Comparison of ENCODE assay signal across 8 cellular contexts in the genomic region with DNA sequence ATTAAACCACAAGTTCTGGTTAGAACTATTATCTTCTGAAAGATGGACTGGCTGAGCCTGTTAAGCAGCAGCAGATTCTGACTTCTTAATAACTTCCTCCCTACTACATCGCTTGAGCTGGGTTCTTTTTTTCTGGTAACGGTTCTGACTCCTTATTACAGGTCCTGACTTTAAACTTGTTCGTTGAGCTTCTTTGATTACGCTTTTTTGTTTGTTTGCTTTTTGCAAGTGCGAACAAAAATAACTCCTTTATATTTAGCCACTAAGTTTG. TPM values are rescaled to one million over a fixed set of nuclear protein-coding genes. Genes with fewer than 3 reads are reported as not detected.
DNase-seq lines count a peak whose midpoint lies in the region; ATAC-seq and TF ChIP-seq lines count a peak whose summit lies in the region.

No MANE protein-coding gene starts in this region.

- no peak overlapping the region for H2AFZ ChIP-seq in fibroblast of lung (ENCODE audit: low read length)

- POLR2A ChIA-PET in RWPE1 (lab: Yijun Ruan, JAX; ENCODE audit: low non-redundant PET) = interaction anchor here (0.5 kb wide), 1 partner anchor 122 kb away, joined by 6 read pairs; no protein-coding TSS in a partner anchor

- DNase-seq in GM12865 (ENCODE audit: low read depth) (peak; percentile 22), RWPE1 (ENCODE audit: low spot score) (no peak), fibroblast of lung (ENCODE audit: low read depth in 2 of 2) (peak; percentile 25 to 37), caudate nucleus (lab: John Stamatoyannopoulos, UW) (no peak)
- no peak for DNase-seq in stimulated activated CD4-positive, alpha-beta T cell treated with anti-CD3 and anti-CD28 coated beads, Interleukin-4, amount 100 ng/mL, for 24 hours
- DNase-seq in activated CD8-positive, alpha-beta memory T cell treated with anti-CD3 and anti-CD28 coated beads, Interleukin-2, amount 50 U/mL, for 48 hours = no peak

- H3K4me2 ChIP-seq in fibroblast of lung (ENCODE audit: extremely low read depth, insufficient read depth, low read length) = peak overlapping the region; percentile 85

- H3K9me3 ChIP-seq in fibroblast of lung (ENCODE audit: control insufficient read depth, insufficient read depth, low read depth, low read length) = no peaks in the 10 kb centered on the region

- H3K27ac ChIP-seq in RWPE1 (peak overlapping the region; percentile 95; the same call in 1 of the 2 replicates), fibroblast of lung (ENCODE audit: insufficient read depth, low read length) (peak overlapping the region; percentile 74), rectal smooth muscle tissue (ENCODE audit: low read depth, low read length) (peak overlapping the region; percentile 89), caudate nucleus (ENCODE audit: low read depth, low read length) (no peak overlapping the region)

- peaks cover 54% of the 10 kb centered on the region for H3K79me2 ChIP-seq in fibroblast of lung (ENCODE audit: control insufficient read depth, insufficient read depth, low read length)

- no peaks in the 10 kb centered on the region for H3K36me3 ChIP-seq in fibroblast of lung (ENCODE audit: control insufficient read depth, insufficient read depth, low read length)
- H3K36me3 ChIP-seq in rectal smooth muscle tissue (ENCODE audit: control insufficient read depth, insufficient read depth, low read length) = no peaks in the 10 kb centered on the region

- peaks cover 5% of the 10 kb centered on the region for H3K4me1 ChIP-seq in fibroblast of lung (ENCODE audit: control insufficient read depth, extremely low read depth, insufficient read depth, low read length)
- H3K4me1 ChIP-seq in rectal smooth muscle tissue (ENCODE audit: control insufficient read depth, insufficient read depth, low read length) = peaks cover 8% of the 10 kb centered on the region

- no peaks in the 10 kb centered on the region for H4K20me1 ChIP-seq in fibroblast of lung (ENCODE audit: control insufficient read depth, extremely low read depth, insufficient read depth, low read length)

- H3K4me3 ChIP-seq in GM12865 (ENCODE audit: low read depth, low read length) (peak overlapping the region; percentile 99), fibroblast of lung (replicated peaks in 1 of 4; ENCODE audit: control extremely low read depth in 1 of 4, insufficient read depth in 1 of 4, low read depth in 3 of 4, low read length in 4 of 4) (peak overlapping the region; percentile 92 to 99 (median 92)), rectal smooth muscle tissue (ENCODE audit: low read length) (peak overlapping the region; percentile 79)

- no peak for TF ChIP-seq CTCF in GM12865 (IDR thresholded peaks at IDR 0.05; ENCODE audit: insufficient read depth, low read depth, low read length, missing control alignments)
- TF ChIP-seq CTCF in RWPE1 (conservative IDR thresholded peaks at IDR 0.05; ENCODE audit: low read depth) = no peak
- TF ChIP-seq CTCF in fibroblast of lung (conservative IDR thresholded peaks at IDR 0.05 in 1 of 2, IDR thresholded peaks at IDR 0.05 in 1 of 2; ENCODE audit: low read depth in 1 of 2, low read length in 2 of 2) = no peak

- H3K9ac ChIP-seq in fibroblast of lung (ENCODE audit: insufficient read depth, low read length) (peak overlapping the region; percentile 62), rectal smooth muscle tissue (ENCODE audit: low read length) (no peak overlapping the region)

- no peak for ATAC-seq in GM21360 (IDR thresholded peaks at IDR 0.05; ENCODE audit: unreplicated experiment)

- no peaks in the 10 kb centered on the region for H3K27me3 ChIP-seq in fibroblast of lung (ENCODE audit: control insufficient read depth, insufficient read depth, low read length)
- H3K27me3 ChIP-seq in rectal smooth muscle tissue (ENCODE audit: control insufficient read depth, insufficient read depth, low read length) = no peaks in the 10 kb centered on the region

- CTCF ChIA-PET in RWPE1 (lab: Yijun Ruan, JAX) = no interaction called here

RNA-seq across cellular contexts. Expression of a gene that starts 1.1 kb away (rescaled TPM):
- total RNA-seq in fibroblast of lung = 6.4 and 12.4 TPM in 2 replicates
- polyA plus RNA-seq in fibroblast of lung = 11.1 and 17.6 TPM in 2 replicates
- polyA plus RNA-seq in fibroblast of lung (2012) = 8.0 and 9.2 TPM in 2 replicates
- polyA minus RNA-seq in fibroblast of lung (ENCODE audit: low replicate concordance) = 14.3 and 35.8 TPM in 2 replicates

RNA-seq across cellular contexts. Expression of a gene that starts 22.0 kb away (rescaled TPM):
- total RNA-seq in fibroblast of lung = not detected in 2 replicates
- polyA plus RNA-seq in fibroblast of lung = not detected in 2 replicates
- not detected in 2 replicates for polyA plus RNA-seq in fibroblast of lung (2012)
- polyA minus RNA-seq in fibroblast of lung (ENCODE audit: low replicate concordance) = not detected in 2 replicates

RNA-seq across cellular contexts. Expression of a gene that starts 38.7 kb away (rescaled TPM):
- 12.8 and 21.3 TPM in 2 replicates for total RNA-seq in fibroblast of lung
- polyA plus RNA-seq in fibroblast of lung = 5.7 and 6.6 TPM in 2 replicates
- polyA plus RNA-seq in fibroblast of lung (2012) = 9.1 and 10.6 TPM in 2 replicates
- 18.2 and 18.3 TPM in 2 replicates for polyA minus RNA-seq in fibroblast of lung (ENCODE audit: low replicate concordance)

RNA-seq across cellular contexts. Expression of a gene that starts 58.4 kb away (rescaled TPM):
- under 0.01 and 0.17 TPM in 2 replicates for total RNA-seq in fibroblast of lung
- polyA plus RNA-seq in fibroblast of lung = 0.05 and 0.12 TPM in 2 replicates
- polyA plus RNA-seq in fibroblast of lung (2012) = 0.23 and 0.30 TPM in 2 replicates
- 0.63 and 0.93 TPM in 2 replicates for polyA minus RNA-seq in fibroblast of lung (ENCODE audit: low replicate concordance)

Comparison
In these comparisons a context has a peak if more than half of its experiments do, and no peak if none do; other contexts are left out.
1. DNase-seq: peak in GM12865 (single experiment) and fibroblast of lung (2 of 2); none in RWPE1 (single experiment), caudate nucleus (0 of 61), stimulated activated CD4-positive, alpha-beta T cell treated with anti-CD3 and anti-CD28 coated beads, Interleukin-4, amount 100 ng/mL, for 24 hours (single experiment) and activated CD8-positive, alpha-beta memory T cell treated with anti-CD3 and anti-CD28 coated beads, Interleukin-2, amount 50 U/mL, for 48 hours (single experiment).
2. Peak in every context shown above with its lines, with median percentiles within 50 percentile points of each other: H3K4me3 ChIP-seq.